In the genomic region with DNA sequence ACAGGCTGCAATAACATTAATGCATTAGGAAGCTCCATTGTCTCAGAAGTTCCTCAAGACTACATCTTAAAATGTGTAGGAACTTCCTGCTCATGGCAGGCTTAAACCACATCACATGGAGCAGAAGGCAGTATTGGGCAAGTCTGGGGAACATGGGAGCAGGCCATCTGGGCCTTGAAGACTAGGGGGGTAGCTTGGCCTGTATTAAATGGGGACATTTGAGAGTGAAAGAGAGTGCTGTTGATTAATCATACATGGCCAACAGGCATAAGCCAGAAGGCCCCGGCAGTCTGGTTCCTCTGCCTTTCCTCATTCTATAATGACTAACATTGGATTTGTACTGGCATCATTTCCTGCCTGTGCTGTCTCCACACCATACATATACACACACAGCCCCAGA, we compare ENCODE assay signal across 19 cellular contexts. TPM values are rescaled to one million over a fixed set of nuclear protein-coding genes. Genes with fewer than 3 reads are reported as not detected.
DNase-seq lines count a peak whose midpoint lies in the region; ATAC-seq, FAIRE-seq and TF ChIP-seq lines count a peak whose summit lies in the region.
"Had no signal": no experiment of that assay in that cellular context is flagged by ENCODE, and none has a peak within 500 bp of the region (broad histone marks: within the 10 kb centered on the region; RNA-seq: fewer than 3 reads in every experiment).

No MANE protein-coding gene starts in this region.

- no peak overlapping the region for H3K4me3 ChIP-seq in neural progenitor cell
- H3K4me3 ChIP-seq: A549, PC-9, suprapubic skin had no signal

- H2AFZ ChIP-seq in neural progenitor cell (replicated peaks) = no peak overlapping the region
- H2AFZ ChIP-seq: PC-9 had no signal

- FAIRE-seq in RCC 7860 (lab: Jason Lieb, UNC) = no peak
- FAIRE-seq: A549, G401.6 had no signal

- no peaks in the 10 kb centered on the region for H3K4me1 ChIP-seq in neural progenitor cell
- H3K4me1 ChIP-seq: suprapubic skin had no signal

- H3K4me1 Mint-ChIP-seq in activated CD4-positive, alpha-beta T cell treated with anti-CD3 and anti-CD28 coated beads, Interleukin-2, amount 10 ng/mL, durations not matched to agents 24 days and 14 days = no peaks in the 10 kb centered on the region
- H3K4me1 Mint-ChIP-seq in T-helper 17 cell (peaks cover 3% of the 10 kb centered on the region), progenitor cell of endocrine pancreas (ENCODE audit: low read depth) (peaks cover 6% of the 10 kb centered on the region), neural progenitor cell (no peaks in the 10 kb centered on the region)
- H3K4me1 Mint-ChIP-seq in activated T-helper 1 cell treated with anti-CD3 and anti-CD28 coated beads, Interleukin-12 subunit alpha, Interleukin-12 subunit beta, Interleukin-2, Interleukin-4 antibody, amounts not matched to agents 30 ng/mL and 10 ng/mL and 1 ng/mL, durations not matched to agents 14 hours and 24 hours and 36 hours (ENCODE audit: low read depth) = no peaks in the 10 kb centered on the region

- no peak overlapping the region for H3K4me3 Mint-ChIP-seq in activated CD4-positive, alpha-beta T cell treated with anti-CD3 and anti-CD28 coated beads, Interleukin-2, amount 10 ng/mL, durations not matched to agents 24 days and 14 days
- no peak overlapping the region for H3K4me3 Mint-ChIP-seq in T-helper 17 cell
- H3K4me3 Mint-ChIP-seq in progenitor cell of endocrine pancreas (ENCODE audit: low read depth) = no peak overlapping the region
- no peak overlapping the region for H3K4me3 Mint-ChIP-seq in activated T-helper 1 cell treated with anti-CD3 and anti-CD28 coated beads, Interleukin-12 subunit alpha, Interleukin-12 subunit beta, Interleukin-2, Interleukin-4 antibody, amounts not matched to agents 30 ng/mL and 10 ng/mL and 1 ng/mL, durations not matched to agents 14 hours and 24 hours and 36 hours
- H3K4me3 Mint-ChIP-seq in neural progenitor cell = no peak overlapping the region

- no peaks in the 10 kb centered on the region for H3K9me3 ChIP-seq in T-helper 17 cell (ENCODE audit: control insufficient read depth, low read length, poor library complexity, severe bottlenecking)
- no peaks in the 10 kb centered on the region for H3K9me3 ChIP-seq in neural progenitor cell (ENCODE audit: low read depth)
- H3K9me3 ChIP-seq: A549, suprapubic skin had no signal

- no peak overlapping the region for H3K4me2 ChIP-seq in neural progenitor cell
- H3K4me2 ChIP-seq: A549, PC-9 had no signal

- H3K9ac ChIP-seq in neural progenitor cell = no peak overlapping the region

- H3F3A ChIP-seq in neural progenitor cell (ENCODE audit: low read depth) = peaks cover 4% of the 10 kb centered on the region

- peak overlapping the region; percentile 39 for H3K27ac Mint-ChIP-seq in activated CD4-positive, alpha-beta T cell treated with anti-CD3 and anti-CD28 coated beads, Interleukin-2, amount 10 ng/mL, durations not matched to agents 24 days and 14 days
- peak overlapping the region; percentile 59 for H3K27ac Mint-ChIP-seq in T-helper 17 cell
- peak overlapping the region; percentile 23 for H3K27ac Mint-ChIP-seq in progenitor cell of endocrine pancreas
- H3K27ac Mint-ChIP-seq in activated T-helper 1 cell treated with anti-CD3 and anti-CD28 coated beads, Interleukin-12 subunit alpha, Interleukin-12 subunit beta, Interleukin-2, Interleukin-4 antibody, amounts not matched to agents 30 ng/mL and 10 ng/mL and 1 ng/mL, durations not matched to agents 14 hours and 24 hours and 36 hours = no peak overlapping the region
- H3K27ac Mint-ChIP-seq in neural progenitor cell = no peak overlapping the region

- no peaks in the 10 kb centered on the region for H3K27me3 ChIP-seq in neural progenitor cell
- H3K27me3 ChIP-seq: suprapubic skin had no signal

- H3K79me2 ChIP-seq in neural progenitor cell (ENCODE audit: low read depth) = no peaks in the 10 kb centered on the region

- H3K9me3 Mint-ChIP-seq in activated CD4-positive, alpha-beta T cell treated with anti-CD3 and anti-CD28 coated beads, Interleukin-2, amount 10 ng/mL, durations not matched to agents 24 days and 14 days = no peaks in the 10 kb centered on the region
- H3K9me3 Mint-ChIP-seq in progenitor cell of endocrine pancreas (ENCODE audit: low read depth) (no peaks in the 10 kb centered on the region), neural progenitor cell (no peaks in the 10 kb centered on the region)
- no peaks in the 10 kb centered on the region for H3K9me3 Mint-ChIP-seq in activated T-helper 1 cell treated with anti-CD3 and anti-CD28 coated beads, Interleukin-12 subunit alpha, Interleukin-12 subunit beta, Interleukin-2, Interleukin-4 antibody, amounts not matched to agents 30 ng/mL and 10 ng/mL and 1 ng/mL, durations not matched to agents 14 hours and 24 hours and 36 hours

- intact Hi-C loops in activated CD4-positive, alpha-beta T cell treated with anti-CD3 and anti-CD28 coated beads, Interleukin-2, amount 10 ng/mL, durations not matched to agents 24 days and 14 days (cut with micrococcal nuclease) = no loop called here
- intact Hi-C loops in activated T-helper 1 cell treated with anti-CD3 and anti-CD28 coated beads, Interleukin-12 subunit alpha, Interleukin-12 subunit beta, Interleukin-2, Interleukin-4 antibody, amounts not matched to agents 30 ng/mL and 10 ng/mL and 1 ng/mL, durations not matched to agents 14 hours and 24 hours and 36 hours (cut with micrococcal nuclease) = no loop called here

- TF ChIP-seq CTCF in progenitor cell of endocrine pancreas (IDR thresholded peaks at IDR 0.05; ENCODE audit: unreplicated experiment) = no peak
- TF ChIP-seq CTCF in neural progenitor cell (IDR thresholded peaks at IDR 0.05) = no peak

- peaks cover 9% of the 10 kb centered on the region for H3K36me3 ChIP-seq in neural progenitor cell

- H4K20me1 ChIP-seq in neural progenitor cell (ENCODE audit: low read depth) = peaks cover 4% of the 10 kb centered on the region

- ATAC-seq in T-helper 17 cell (no peak), esophagus mucosa (peak; percentile 83)
- ATAC-seq: A549 had no signal

- H3K27ac ChIP-seq in neural progenitor cell = no peak overlapping the region
- H3K27ac ChIP-seq: A549, HL-60, PC-9, suprapubic skin had no signal

- peaks cover 55% of the 10 kb centered on the region for H3K36me3 Mint-ChIP-seq in activated CD4-positive, alpha-beta T cell treated with anti-CD3 and anti-CD28 coated beads, Interleukin-2, amount 10 ng/mL, durations not matched to agents 24 days and 14 days (ENCODE audit: low read depth)
- H3K36me3 Mint-ChIP-seq in T-helper 17 cell (ENCODE audit: low read depth) = peaks cover 9% of the 10 kb centered on the region
- peaks cover 34% of the 10 kb centered on the region for H3K36me3 Mint-ChIP-seq in progenitor cell of endocrine pancreas (ENCODE audit: insufficient read depth)
- H3K36me3 Mint-ChIP-seq in activated T-helper 1 cell treated with anti-CD3 and anti-CD28 coated beads, Interleukin-12 subunit alpha, Interleukin-12 subunit beta, Interleukin-2, Interleukin-4 antibody, amounts not matched to agents 30 ng/mL and 10 ng/mL and 1 ng/mL, durations not matched to agents 14 hours and 24 hours and 36 hours (ENCODE audit: low read depth) = peaks cover 46% of the 10 kb centered on the region
- peaks cover 42% of the 10 kb centered on the region for H3K36me3 Mint-ChIP-seq in neural progenitor cell

- no peaks in the 10 kb centered on the region for H3K27me3 Mint-ChIP-seq in activated CD4-positive, alpha-beta T cell treated with anti-CD3 and anti-CD28 coated beads, Interleukin-2, amount 10 ng/mL, durations not matched to agents 24 days and 14 days
- H3K27me3 Mint-ChIP-seq in T-helper 17 cell (no peaks in the 10 kb centered on the region), progenitor cell of endocrine pancreas (no peaks in the 10 kb centered on the region), neural progenitor cell (ENCODE audit: insufficient read depth, low read depth) (peaks cover 2% of the 10 kb centered on the region)
- H3K27me3 Mint-ChIP-seq in activated T-helper 1 cell treated with anti-CD3 and anti-CD28 coated beads, Interleukin-12 subunit alpha, Interleukin-12 subunit beta, Interleukin-2, Interleukin-4 antibody, amounts not matched to agents 30 ng/mL and 10 ng/mL and 1 ng/mL, durations not matched to agents 14 hours and 24 hours and 36 hours (ENCODE audit: insufficient read depth) = no peaks in the 10 kb centered on the region

- no peak for DNase-seq in activated CD4-positive, alpha-beta T cell treated with anti-CD3 and anti-CD28 coated beads, Interleukin-2, amount 10 ng/mL, durations not matched to agents 24 days and 14 days
- no peak for DNase-seq in activated CD4-positive, alpha-beta T cell treated with anti-CD3 and anti-CD28 coated beads for 4 hours
- DNase-seq in T-helper 17 cell = no peak
- no peak for DNase-seq in progenitor cell of endocrine pancreas (ENCODE audit: low spot score, unreplicated experiment)
- DNase-seq in activated T-helper 1 cell treated with anti-CD3 and anti-CD28 coated beads, Interleukin-12 subunit alpha, Interleukin-12 subunit beta, Interleukin-2, Interleukin-4 antibody, amounts not matched to agents 30 ng/mL and 10 ng/mL and 1 ng/mL, durations not matched to agents 14 hours and 24 hours and 36 hours (ENCODE audit: low spot score) = no peak
- no peak for DNase-seq in RCC 7860 (ENCODE audit: low spot score)
- no peak for DNase-seq in neural progenitor cell (ENCODE audit: low spot score)
- DNase-seq: activated CD8-positive, alpha-beta memory T cell treated with anti-CD3 and anti-CD28 coated beads for 24 hours; NCI-H1694 treated with DMSO at 0.1 percent for 48 hours; NCI-H510A; PC-9; stimulated activated CD4-positive, alpha-beta T cell treated with anti-CD3 and anti-CD28 coated beads, Interleukin-15, amount 100 ng/mL, for 24 hours had no signal

RNA-seq across cellular contexts. Expression of gene SLC5A11, which starts 25.2 kb away (rescaled TPM):
- not detected in 2 replicates for total RNA-seq in activated CD4-positive, alpha-beta T cell treated with anti-CD3 and anti-CD28 coated beads, Interleukin-2, amount 10 ng/mL, durations not matched to agents 24 days and 14 days
- total RNA-seq in T-helper 17 cell = under 1 TPM in 1 of 2 donors, not detected in 1; 0.60 TPM
- not detected for total RNA-seq in esophagus mucosa
- 0.38 TPM in 1 of 2 replicates, not detected in the other for total RNA-seq in progenitor cell of endocrine pancreas
- 0.07 and 0.10 TPM in 2 replicates for total RNA-seq in activated T-helper 1 cell treated with anti-CD3 and anti-CD28 coated beads, Interleukin-12 subunit alpha, Interleukin-12 subunit beta, Interleukin-2, Interleukin-4 antibody, amounts not matched to agents 30 ng/mL and 10 ng/mL and 1 ng/mL, durations not matched to agents 14 hours and 24 hours and 36 hours
- 0.09 TPM in 1 of 2 replicates, not detected in the other for total RNA-seq in neural progenitor cell (ENCODE audit: low replicate concordance)
- total RNA-seq: myocyte, renal cortical epithelial cell had no signal

Comparison
In these comparisons a context has a peak if more than half of its experiments do, and no peak if none do; other contexts are left out.
1. H3K27ac Mint-ChIP-seq: peak in activated CD4-positive, alpha-beta T cell treated with anti-CD3 and anti-CD28 coated beads, Interleukin-2, amount 10 ng/mL, durations not matched to agents 24 days and 14 days (single experiment), T-helper 17 cell (single experiment) and progenitor cell of endocrine pancreas (single experiment); none in activated T-helper 1 cell treated with anti-CD3 and anti-CD28 coated beads, Interleukin-12 subunit alpha, Interleukin-12 subunit beta, Interleukin-2, Interleukin-4 antibody, amounts not matched to agents 30 ng/mL and 10 ng/mL and 1 ng/mL, durations not matched to agents 14 hours and 24 hours and 36 hours (single experiment) and neural progenitor cell (single experiment).